13 cellular contexts compared by ENCODE assay signal in the genomic region with DNA sequence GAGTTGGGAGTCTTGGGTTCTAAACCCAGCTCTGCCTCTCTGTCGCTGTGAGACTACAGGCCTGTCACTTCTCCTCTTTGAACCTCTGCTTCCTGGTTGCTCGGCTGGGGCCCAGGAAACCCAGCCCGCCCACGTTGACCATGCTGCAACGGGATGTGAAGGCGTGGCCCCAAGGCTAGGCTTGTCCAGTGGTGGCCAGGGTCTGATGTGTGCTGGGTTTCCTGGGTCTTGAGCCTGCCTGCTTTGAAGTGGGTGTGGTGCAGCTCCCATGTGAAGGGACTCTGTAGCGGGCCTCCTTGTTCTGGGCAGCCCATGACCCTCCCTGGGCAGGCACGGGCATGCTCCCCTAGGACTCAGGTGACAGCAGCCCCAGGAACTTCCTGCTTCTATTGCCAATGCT.
DNase-seq lines count a peak whose midpoint lies in the region; ATAC-seq and TF ChIP-seq lines count a peak whose summit lies in the region.
"Had no signal": no experiment of that assay in that cellular context is flagged by ENCODE, and none has a peak within 500 bp of the region (broad histone marks: within the 10 kb centered on the region; RNA-seq: fewer than 3 reads in every experiment).

No MANE protein-coding gene starts in this region.

- no peaks in the 10 kb centered on the region for H3K4me1 Mint-ChIP-seq in T-helper 2 cell treated with Interferon-gamma antibody and Interleukin-4, amounts not matched to agents 5 μg/mL and 100 μg/mL, for 36 hours (ENCODE audit: low read depth)
- peaks cover 5 to 24% of the 10 kb centered on the region in 2 donors for H3K4me1 Mint-ChIP-seq in stimulated activated naive B cell treated with anti-CD40 and anti-IgM and Interleukin-4, amounts not matched to agents 10 μg/mL and 1 μg/mL and 100 μg/mL, for 72 hours
- H3K4me1 Mint-ChIP-seq in CD8-positive, alpha-beta memory T cell: peaks cover 0 to 5% (median 1%) of the 10 kb centered on the region in 3 donors
- H3K4me1 Mint-ChIP-seq: neural crest cell had no signal

- H3K27me3 ChIP-seq in foreskin keratinocyte: no peaks in the 10 kb centered on the region
- no peaks in the 10 kb centered on the region for H3K27me3 ChIP-seq in CD8-positive, alpha-beta memory T cell (ENCODE audit: insufficient read depth, low read length, poor library complexity, severe bottlenecking)

- no peaks in the 10 kb centered on the region for H3K9me3 ChIP-seq in CD8-positive, alpha-beta memory T cell (ENCODE audit: low read length)

- ATAC-seq in foreskin keratinocyte: peak; percentile 73
- no peak for ATAC-seq in stimulated activated naive B cell treated with anti-CD40 and anti-IgM and Interleukin-4, amounts not matched to agents 10 μg/mL and 1 μg/mL and 100 μg/mL, for 72 hours (replicated peaks)
- ATAC-seq in HG03045 (IDR thresholded peaks at IDR 0.05; ENCODE audit: unreplicated experiment): no peak
- no peak for ATAC-seq in HG02981 (IDR thresholded peaks at IDR 0.05; ENCODE audit: unreplicated experiment)

- peak; percentile 47 for DNase-seq in activated CD8-positive, alpha-beta memory T cell treated with anti-CD3 and anti-CD28 coated beads for 24 hours
- no peak for DNase-seq in activated CD8-positive, alpha-beta memory T cell treated with anti-CD3 and anti-CD28 coated beads, Interleukin-2, amount 50 U/mL, for 4 hours
- no peak for DNase-seq in T-helper 2 cell treated with Interferon-gamma antibody and Interleukin-4, amounts not matched to agents 5 μg/mL and 100 μg/mL, for 36 hours (ENCODE audit: low spot score)
- peak; percentile 48 to 72 for DNase-seq in foreskin keratinocyte
- no peak for DNase-seq in stimulated activated naive B cell treated with anti-CD40 and anti-IgM and Interleukin-4, amounts not matched to agents 10 μg/mL and 1 μg/mL and 100 μg/mL, for 72 hours
- DNase-seq in CD8-positive, alpha-beta memory T cell: no peak
- DNase-seq: ACHN; effector memory CD4-positive, alpha-beta T cell; NCI-H1417; NCI-H526 treated with DMSO at 0.1 percent for 48 hours had no signal

- H3K27ac Mint-ChIP-seq in T-helper 2 cell treated with Interferon-gamma antibody and Interleukin-4, amounts not matched to agents 5 μg/mL and 100 μg/mL, for 36 hours: peak overlapping the region; percentile 36
- peak overlapping the region; percentile 47 for H3K27ac Mint-ChIP-seq in stimulated activated naive B cell treated with anti-CD40 and anti-IgM and Interleukin-4, amounts not matched to agents 10 μg/mL and 1 μg/mL and 100 μg/mL, for 72 hours
- H3K27ac Mint-ChIP-seq in CD8-positive, alpha-beta memory T cell: peak overlapping the region in 1 of 8 donors; percentile 45

- CTCF ChIA-PET in CD8-positive, alpha-beta memory T cell (lab: Charles Lee): no interaction called here

- H3K4me3 ChIP-seq in CD8-positive, alpha-beta memory T cell (ENCODE audit: low read length): no peak overlapping the region

- H3K36me3 ChIP-seq in CD8-positive, alpha-beta memory T cell (ENCODE audit: insufficient read depth, low read length): no peaks in the 10 kb centered on the region

- peak overlapping the region; percentile 36 for H3K27ac ChIP-seq in foreskin keratinocyte
- no peak overlapping the region for H3K27ac ChIP-seq in CD8-positive, alpha-beta memory T cell (ENCODE audit: low read depth, low read length)

- TF ChIP-seq CTCF in foreskin keratinocyte (conservative IDR thresholded peaks at IDR 0.05): no peak

- H3K4me1 ChIP-seq in foreskin keratinocyte: peaks cover 7% of the 10 kb centered on the region
- H3K4me1 ChIP-seq in CD8-positive, alpha-beta memory T cell (ENCODE audit: insufficient read depth, low read length): no peaks in the 10 kb centered on the region

- POLR2A ChIA-PET in CD8-positive, alpha-beta memory T cell (lab: Charles Lee): no interaction called here

- H3K27me3 Mint-ChIP-seq in T-helper 2 cell treated with Interferon-gamma antibody and Interleukin-4, amounts not matched to agents 5 μg/mL and 100 μg/mL, for 36 hours (ENCODE audit: low read depth): no peaks in the 10 kb centered on the region
- no peaks in the 10 kb centered on the region for H3K27me3 Mint-ChIP-seq in stimulated activated naive B cell treated with anti-CD40 and anti-IgM and Interleukin-4, amounts not matched to agents 10 μg/mL and 1 μg/mL and 100 μg/mL, for 72 hours
- peaks cover 0 to 1% of the 10 kb centered on the region in 2 donors for H3K27me3 Mint-ChIP-seq in CD8-positive, alpha-beta memory T cell

- no peak overlapping the region for H3K4me3 Mint-ChIP-seq in T-helper 2 cell treated with Interferon-gamma antibody and Interleukin-4, amounts not matched to agents 5 μg/mL and 100 μg/mL, for 36 hours
- H3K4me3 Mint-ChIP-seq in stimulated activated naive B cell treated with anti-CD40 and anti-IgM and Interleukin-4, amounts not matched to agents 10 μg/mL and 1 μg/mL and 100 μg/mL, for 72 hours: no peak overlapping the region
- H3K4me3 Mint-ChIP-seq in CD8-positive, alpha-beta memory T cell: no peak overlapping the region
- H3K4me3 Mint-ChIP-seq: neural crest cell had no signal

- H3K36me3 Mint-ChIP-seq in T-helper 2 cell treated with Interferon-gamma antibody and Interleukin-4, amounts not matched to agents 5 μg/mL and 100 μg/mL, for 36 hours (ENCODE audit: low read depth): no peaks in the 10 kb centered on the region
- H3K36me3 Mint-ChIP-seq in stimulated activated naive B cell treated with anti-CD40 and anti-IgM and Interleukin-4, amounts not matched to agents 10 μg/mL and 1 μg/mL and 100 μg/mL, for 72 hours: peaks cover 56 to 84% of the 10 kb centered on the region in 2 donors
- H3K36me3 Mint-ChIP-seq in CD8-positive, alpha-beta memory T cell: peaks cover 0 to 58% (median 3%) of the 10 kb centered on the region in 3 donors

- no peaks in the 10 kb centered on the region for H3K9me3 Mint-ChIP-seq in T-helper 2 cell treated with Interferon-gamma antibody and Interleukin-4, amounts not matched to agents 5 μg/mL and 100 μg/mL, for 36 hours
- peaks cover 2 to 3% of the 10 kb centered on the region in 2 donors for H3K9me3 Mint-ChIP-seq in stimulated activated naive B cell treated with anti-CD40 and anti-IgM and Interleukin-4, amounts not matched to agents 10 μg/mL and 1 μg/mL and 100 μg/mL, for 72 hours
- H3K9me3 Mint-ChIP-seq in CD8-positive, alpha-beta memory T cell: no peaks in the 10 kb centered on the region
- H3K9me3 Mint-ChIP-seq: neural crest cell had no signal

Comparison
In these comparisons a context has a peak if more than half of its experiments do, and no peak if none do; other contexts are left out.
1. DNase-seq: peak in activated CD8-positive, alpha-beta memory T cell treated with anti-CD3 and anti-CD28 coated beads for 24 hours (single experiment) and foreskin keratinocyte (2 of 2); none in activated CD8-positive, alpha-beta memory T cell treated with anti-CD3 and anti-CD28 coated beads, Interleukin-2, amount 50 U/mL, for 4 hours (single experiment), T-helper 2 cell treated with Interferon-gamma antibody and Interleukin-4, amounts not matched to agents 5 μg/mL and 100 μg/mL, for 36 hours (single experiment), stimulated activated naive B cell treated with anti-CD40 and anti-IgM and Interleukin-4, amounts not matched to agents 10 μg/mL and 1 μg/mL and 100 μg/mL, for 72 hours (single experiment) and CD8-positive, alpha-beta memory T cell (0 of 5).